ENCODE assay signal across 8 cellular contexts in genomic region chr16:70476272-70477020, GRCh38. TPM values are rescaled to one million over a fixed set of nuclear protein-coding genes. Genes with fewer than 3 reads are reported as not detected.
DNase-seq lines count a peak whose midpoint lies in the region; ATAC-seq, FAIRE-seq and TF ChIP-seq lines count a peak whose summit lies in the region.

No MANE protein-coding gene starts in this region.

- TF ChIP-seq CTCF in BE2C (IDR thresholded peaks at IDR 0.05; ENCODE audit: low read depth, low read length) (no peak), smooth muscle cell (IDR thresholded peaks at IDR 0.05; ENCODE audit: borderline replicate concordance, insufficient read depth, poor library complexity, severe bottlenecking) (no peak), GM23338 (conservative IDR thresholded peaks at IDR 0.05; ENCODE audit: low read depth in 2 of 2) (no peak), testis (IDR thresholded peaks at IDR 0.05) (no peak)

- peak overlapping the region; percentile 49 for H3K4me2 ChIP-seq in smooth muscle cell
- H3K4me2 ChIP-seq in GM23338: no peak overlapping the region

- H3F3A ChIP-seq in smooth muscle cell (ENCODE audit: low read depth): peaks cover 5% of the 10 kb centered on the region
- no peaks in the 10 kb centered on the region for H3F3A ChIP-seq in GM23338 (replicated peaks; ENCODE audit: low read depth)

- peak; percentile 93 for FAIRE-seq in RCC 7860 (lab: Jason Lieb, UNC)

- WGBS in smooth muscle cell (ENCODE audit: low lambda C conversion rate): 69% methylated on average over 13 of the region's 13 CpGs
- 90 to 93% methylated on average over 11 to 13 of the region's 13 CpGs for WGBS in testis, 2 donors

- H3K27ac ChIP-seq in duodenal mucosa (ENCODE audit: low read depth, low read length): peak overlapping the region; percentile 36
- H3K27ac ChIP-seq in smooth muscle cell (ENCODE audit: low read depth): peak overlapping the region; percentile 17
- H3K27ac ChIP-seq in GM23338 (ENCODE audit: low read depth): no peak overlapping the region; the same call in 1 of the 2 replicates
- H3K27ac ChIP-seq in testis: no peak overlapping the region

- H2AFZ ChIP-seq in smooth muscle cell (ENCODE audit: low read depth) (no peak overlapping the region), GM23338 (no peak overlapping the region)

- H3K9me3 ChIP-seq in BE2C (no peaks in the 10 kb centered on the region), duodenal mucosa (ENCODE audit: control insufficient read depth in 1 of 2, low read length in 2 of 2) (no peaks in the 10 kb centered on the region), smooth muscle cell (replicated peaks; ENCODE audit: low read depth) (no peaks in the 10 kb centered on the region), testis (no peaks in the 10 kb centered on the region)

- no peak overlapping the region for H3K27ac Mint-ChIP-seq in GM23338

- intact Hi-C loops in testis (cut with DNase I; ENCODE audit: low total_unique reads): no loop called here

- H3K36me3 ChIP-seq in BE2C (peaks cover 11% of the 10 kb centered on the region), duodenal mucosa (ENCODE audit: control insufficient read depth in 1 of 2, insufficient read depth in 2 of 2, low read length in 2 of 2) (peaks cover 20 to 67% of the 10 kb centered on the region in 2 donors), smooth muscle cell (ENCODE audit: low read depth) (no peaks in the 10 kb centered on the region), GM23338 (ENCODE audit: insufficient read depth) (no peaks in the 10 kb centered on the region), testis (ENCODE audit: low read depth, missing control alignments) (no peaks in the 10 kb centered on the region)

- H3K4me3 ChIP-seq in BE2C (ENCODE audit: low read depth, low read length) (no peak overlapping the region), duodenal mucosa (ENCODE audit: low read depth in 1 of 2, low read length in 2 of 2) (no peak overlapping the region), smooth muscle cell (no peak overlapping the region), GM23338 (no peak overlapping the region), testis (no peak overlapping the region)

- H3K9me2 ChIP-seq in GM23338 (ENCODE audit: insufficient read depth): no peaks in the 10 kb centered on the region

- H4K20me1 ChIP-seq in smooth muscle cell (ENCODE audit: low read depth) (no peaks in the 10 kb centered on the region), GM23338 (replicated peaks; ENCODE audit: insufficient read depth) (no peaks in the 10 kb centered on the region)

- no peak overlapping the region for H3K9ac ChIP-seq in duodenal mucosa (ENCODE audit: low read depth in 1 of 2, low read length in 2 of 2)
- H3K9ac ChIP-seq in smooth muscle cell (ENCODE audit: low read depth): no peak overlapping the region

- peak; percentile 72 for DNase-seq in BE2C
- peak; percentile 85 for DNase-seq in RCC 7860 (ENCODE audit: low spot score)
- no peak for DNase-seq in smooth muscle cell (lab: John Stamatoyannopoulos, UW; ENCODE audit: unreplicated experiment)
- no peak for DNase-seq in GM23338 (ENCODE audit: low spot score)
- no peak for DNase-seq in testis

- TF ChIP-seq POLR2A in testis (IDR thresholded peaks at IDR 0.05): no peak

- H3K36me3 Mint-ChIP-seq in GM23338 (ENCODE audit: low read depth): peaks cover 9% of the 10 kb centered on the region; the same call in 1 of the 3 replicates

- ATAC-seq in GM18909 (IDR thresholded peaks at IDR 0.05; ENCODE audit: poor library complexity, unreplicated experiment) (peak; percentile 85), HG03060 (IDR thresholded peaks at IDR 0.05; ENCODE audit: low read depth, unreplicated experiment) (peak; percentile 85), GM23338 (no peak)

- H3K9me3 Mint-ChIP-seq in GM23338: no peaks in the 10 kb centered on the region

- peaks cover 9% of the 10 kb centered on the region; the same call in 2 of the 3 replicates for H3K4me1 Mint-ChIP-seq in GM23338

- no peak overlapping the region for H3K4me3 Mint-ChIP-seq in GM23338

- H3K4me1 ChIP-seq in BE2C (peaks cover 16% of the 10 kb centered on the region), duodenal mucosa (ENCODE audit: control insufficient read depth in 1 of 2, insufficient read depth in 2 of 2, low read length in 2 of 2) (peaks cover 8 to 10% of the 10 kb centered on the region in 2 donors), smooth muscle cell (ENCODE audit: low read depth) (no peaks in the 10 kb centered on the region), GM23338 (ENCODE audit: insufficient read depth) (no peaks in the 10 kb centered on the region), testis (no peaks in the 10 kb centered on the region)

- H3K27me3 ChIP-seq in BE2C (no peaks in the 10 kb centered on the region), duodenal mucosa (ENCODE audit: control insufficient read depth in 1 of 2, insufficient read depth in 2 of 2, low read length in 2 of 2) (no peaks in the 10 kb centered on the region), smooth muscle cell (ENCODE audit: low read depth) (no peaks in the 10 kb centered on the region), GM23338 (ENCODE audit: insufficient read depth) (no peaks in the 10 kb centered on the region), testis (no peaks in the 10 kb centered on the region)

- H3K27me3 Mint-ChIP-seq in GM23338 (ENCODE audit: insufficient read depth, low read depth, poor library complexity): peaks cover 8% of the 10 kb centered on the region

- H3K79me2 ChIP-seq in smooth muscle cell (ENCODE audit: low read depth): no peaks in the 10 kb centered on the region
- no peaks in the 10 kb centered on the region for H3K79me2 ChIP-seq in GM23338 (replicated peaks; ENCODE audit: insufficient read depth)

TF ChIP-seq in GM23338, 12 proteins besides CTCF, POLR2A, EP300 and RAD21 (continues in another document):
- TF ChIP-seq ETS1 (IDR thresholded peaks at IDR 0.05): no peak
- no peak for TF ChIP-seq POLR2AphosphoS5 (IDR thresholded peaks at IDR 0.05; ENCODE audit: low read depth)
- TF ChIP-seq NANOG (IDR thresholded peaks at IDR 0.05; ENCODE audit: borderline replicate concordance): no peak
- TF ChIP-seq STAT1 (IDR thresholded peaks at IDR 0.05; ENCODE audit: unreplicated experiment): no peak
- no peak for TF ChIP-seq ZNF331 (CRISPR knock-in tag; IDR thresholded peaks at IDR 0.05; ENCODE audit: low read depth)
- TF ChIP-seq CREB1 (CRISPR knock-in tag; IDR thresholded peaks at IDR 0.05; ENCODE audit: low read depth): no peak
- no peak for TF ChIP-seq EZH2phosphoT487 (IDR thresholded peaks at IDR 0.05; ENCODE audit: unreplicated experiment)

RNA-seq across cellular contexts. Expression of gene FCSK, which starts 22.1 kb away (rescaled TPM):
- 35.8 TPM for polyA plus RNA-seq in BE2C (2012; ENCODE audit: insufficient read depth, insufficient read length, low read depth)
- 5.7 and 16.5 TPM in 2 replicates for total RNA-seq in smooth muscle cell
- polyA plus RNA-seq in smooth muscle cell: 4.8 and 6.3 TPM in 2 replicates
- total RNA-seq in GM23338 (2014; rRNA removed; shearing (Covaris generic)): 4.0 and 8.0 TPM in 2 replicates
- polyA plus RNA-seq in GM23338 (2016; fragmentation: Nextera tagmentation; extraction: Ambion mirVana): 1.5 and 2.3 TPM in 2 replicates
- total RNA-seq in testis: 10 to 100 TPM; 26.4 to 36.3 TPM
- polyA plus RNA-seq in testis (ENCODE audit: insufficient read depth, low read depth, low replicate concordance): 12.4 TPM

RNA-seq across cellular contexts. Expression of gene ST3GAL2, which starts 37.5 kb away (rescaled TPM):
- 60.3 TPM for polyA plus RNA-seq in BE2C (2012; ENCODE audit: insufficient read depth, insufficient read length, low read depth)
- total RNA-seq in smooth muscle cell (30.2 and 32.5 TPM in 2 replicates), testis (10 to 100 TPM; 32.5 to 46.2 TPM)
- polyA plus RNA-seq in smooth muscle cell (31.6 and 42.3 TPM in 2 replicates), GM23338 (2016; fragmentation: Nextera tagmentation; extraction: Ambion mirVana) (12.1 and 12.3 TPM in 2 replicates), testis (ENCODE audit: insufficient read depth, low read depth, low replicate concordance) (20.2 TPM)
- 36.8 and 39.8 TPM in 2 replicates for total RNA-seq in GM23338 (2014; rRNA removed; shearing (Covaris generic))

RNA-seq across cellular contexts. Expression of gene COG4, which starts 46.9 kb away (rescaled TPM):
- polyA plus RNA-seq in BE2C (2012; ENCODE audit: insufficient read depth, insufficient read length, low read depth): 96.7 TPM
- 39.8 and 49.4 TPM in 2 replicates for total RNA-seq in smooth muscle cell
- 40.0 and 61.9 TPM in 2 replicates for polyA plus RNA-seq in smooth muscle cell
- 38.1 and 46.9 TPM in 2 replicates for total RNA-seq in GM23338 (2014; rRNA removed; shearing (Covaris generic))
- polyA plus RNA-seq in GM23338 (2016; fragmentation: Nextera tagmentation; extraction: Ambion mirVana): 23.9 and 28.8 TPM in 2 replicates
- total RNA-seq in testis: 10 to 100 TPM; 85.2 to 85.9 TPM
- 65.9 TPM for polyA plus RNA-seq in testis (ENCODE audit: insufficient read depth, low read depth, low replicate concordance)

RNA-seq across cellular contexts. Expression of gene SF3B3, which starts 47.2 kb away (rescaled TPM):
- 117 TPM for polyA plus RNA-seq in BE2C (2012; ENCODE audit: insufficient read depth, insufficient read length, low read depth)
- total RNA-seq in smooth muscle cell (98.9 and 126 TPM in 2 replicates), testis (100 to 1,000 TPM; 143 to 181 TPM)
- polyA plus RNA-seq in smooth muscle cell (129 and 137 TPM in 2 replicates), GM23338 (2016; fragmentation: Nextera tagmentation; extraction: Ambion mirVana) (202 and 203 TPM in 2 replicates), testis (ENCODE audit: insufficient read depth, low read depth, low replicate concordance) (134 TPM)
- 289 and 316 TPM in 2 replicates for total RNA-seq in GM23338 (2014; rRNA removed; shearing (Covaris generic))

Comparison
In these comparisons a context has a peak if more than half of its experiments do, and no peak if none do; other contexts are left out.
1. DNase-seq: peak in BE2C (single experiment) and RCC 7860 (single experiment); none in smooth muscle cell (single experiment), GM23338 (single experiment) and testis (single experiment).
2. H3K27ac ChIP-seq: peak in duodenal mucosa (single experiment) and smooth muscle cell (single experiment); none in GM23338 (single experiment) and testis (0 of 2).